In the genomic region with DNA sequence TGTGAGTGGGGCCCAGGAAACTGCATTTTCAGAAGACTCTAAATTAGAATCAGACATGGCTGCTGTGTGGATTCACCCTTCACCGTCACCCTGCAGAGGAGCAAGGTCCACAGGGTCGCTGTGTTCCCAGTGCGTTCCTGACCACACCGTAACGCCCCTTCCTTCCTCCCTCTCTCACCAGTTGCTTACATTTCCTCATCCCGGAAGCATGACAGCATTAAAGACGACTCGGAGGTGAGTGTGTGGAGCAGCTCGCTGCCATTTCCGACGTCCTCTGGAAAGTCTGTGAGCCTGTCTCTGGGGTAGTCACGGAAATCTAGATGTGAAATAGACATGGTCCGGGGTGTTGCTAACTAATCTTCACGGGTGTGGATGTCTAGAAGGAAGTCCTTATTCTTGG, we compare ENCODE assay signal across 11 cellular contexts. TPM values are rescaled to one million over a fixed set of nuclear protein-coding genes. Genes with fewer than 3 reads are reported as not detected.
DNase-seq lines count a peak whose midpoint lies in the region; ATAC-seq, FAIRE-seq and TF ChIP-seq lines count a peak whose summit lies in the region.
"Had no signal": no experiment of that assay in that cellular context is flagged by ENCODE, and none has a peak within 500 bp of the region (broad histone marks: within the 10 kb centered on the region; RNA-seq: fewer than 3 reads in every experiment).

No MANE protein-coding gene starts in this region.

- peak; percentile 23 to 24 for DNase-seq in activated T-helper 1 cell treated with anti-CD3 and anti-CD28 coated beads, Interleukin-2, amount 50 U/mL, for 16 hours (ENCODE audit: low read depth in 1 of 2, low spot score in 1 of 2)
- DNase-seq in left colon: no peak
- DNase-seq in NCI-H1092 (lab: John Stamatoyannopoulos, UW): no peak
- no peak for DNase-seq in H54 (ENCODE audit: insufficient read length, low spot score)
- DNase-seq in NCI-H2196 (lab: John Stamatoyannopoulos, UW; ENCODE audit: unreplicated experiment): no peak
- DNase-seq: NCI-H524 treated with DMSO at 0.1 percent for 48 hours, thyroid gland, WERI-Rb-1 had no signal

- H3K4me3 ChIP-seq in BLaER1: peak overlapping the region; percentile 5; the same call in 1 of the 2 replicates
- H3K4me3 ChIP-seq: thyroid gland had no signal

- H4K20me1 ChIP-seq in BLaER1: peaks cover 76% of the 10 kb centered on the region

- intact Hi-C loops in left colon (cut with DNase I, micrococcal nuclease): no loop called here

- TF ChIP-seq POLR2A in H54 (IDR thresholded peaks at IDR 0.05; ENCODE audit: low read depth, low read length): no peak

- peak overlapping the region; percentile 51; the same call in 1 of the 2 replicates for H3K9ac ChIP-seq in BLaER1

- no peaks in the 10 kb centered on the region for H3K9me3 ChIP-seq in BLaER1
- H3K9me3 ChIP-seq: thyroid gland had no signal

- no peak for FAIRE-seq in H54 (lab: Jason Lieb, UNC)

- peaks cover 52% of the 10 kb centered on the region for H3K4me1 ChIP-seq in BLaER1
- H3K4me1 ChIP-seq: thyroid gland had no signal

- H3K36me3 ChIP-seq in BLaER1: peaks cover 94% of the 10 kb centered on the region

- no peaks in the 10 kb centered on the region for H3K27me3 ChIP-seq in BLaER1
- H3K27me3 ChIP-seq: thyroid gland had no signal

- peak; percentile 21 for ATAC-seq in left colon
- no peak for ATAC-seq in HG03108 (IDR thresholded peaks at IDR 0.05; ENCODE audit: unreplicated experiment)

- peak overlapping the region; percentile 52 for H3K27ac ChIP-seq in BLaER1
- H3K27ac ChIP-seq: thyroid gland, WERI-Rb-1 had no signal

- H3K4me2 ChIP-seq in BLaER1: peak overlapping the region; percentile 89

TF ChIP-seq in PFSK-1, 5 proteins besides CTCF, POLR2A, EP300 and RAD21:
- TF ChIP-seq TAF1 (IDR thresholded peaks at IDR 0.05; ENCODE audit: borderline replicate concordance, insufficient read depth, low read length) (no peak), POLR2AphosphoS5 (IDR thresholded peaks at IDR 0.05; ENCODE audit: low read depth, low read length) (no peak), FOXP2 (optimal IDR thresholded peaks at IDR 0.05; ENCODE audit: borderline replicate concordance, extremely low read depth, extremely low read length, insufficient read depth) (peak; percentile 25), SIN3A (IDR thresholded peaks at IDR 0.05; ENCODE audit: borderline replicate concordance, insufficient read depth, low read length) (no peak)
- TF ChIP-seq, protein P1, sequence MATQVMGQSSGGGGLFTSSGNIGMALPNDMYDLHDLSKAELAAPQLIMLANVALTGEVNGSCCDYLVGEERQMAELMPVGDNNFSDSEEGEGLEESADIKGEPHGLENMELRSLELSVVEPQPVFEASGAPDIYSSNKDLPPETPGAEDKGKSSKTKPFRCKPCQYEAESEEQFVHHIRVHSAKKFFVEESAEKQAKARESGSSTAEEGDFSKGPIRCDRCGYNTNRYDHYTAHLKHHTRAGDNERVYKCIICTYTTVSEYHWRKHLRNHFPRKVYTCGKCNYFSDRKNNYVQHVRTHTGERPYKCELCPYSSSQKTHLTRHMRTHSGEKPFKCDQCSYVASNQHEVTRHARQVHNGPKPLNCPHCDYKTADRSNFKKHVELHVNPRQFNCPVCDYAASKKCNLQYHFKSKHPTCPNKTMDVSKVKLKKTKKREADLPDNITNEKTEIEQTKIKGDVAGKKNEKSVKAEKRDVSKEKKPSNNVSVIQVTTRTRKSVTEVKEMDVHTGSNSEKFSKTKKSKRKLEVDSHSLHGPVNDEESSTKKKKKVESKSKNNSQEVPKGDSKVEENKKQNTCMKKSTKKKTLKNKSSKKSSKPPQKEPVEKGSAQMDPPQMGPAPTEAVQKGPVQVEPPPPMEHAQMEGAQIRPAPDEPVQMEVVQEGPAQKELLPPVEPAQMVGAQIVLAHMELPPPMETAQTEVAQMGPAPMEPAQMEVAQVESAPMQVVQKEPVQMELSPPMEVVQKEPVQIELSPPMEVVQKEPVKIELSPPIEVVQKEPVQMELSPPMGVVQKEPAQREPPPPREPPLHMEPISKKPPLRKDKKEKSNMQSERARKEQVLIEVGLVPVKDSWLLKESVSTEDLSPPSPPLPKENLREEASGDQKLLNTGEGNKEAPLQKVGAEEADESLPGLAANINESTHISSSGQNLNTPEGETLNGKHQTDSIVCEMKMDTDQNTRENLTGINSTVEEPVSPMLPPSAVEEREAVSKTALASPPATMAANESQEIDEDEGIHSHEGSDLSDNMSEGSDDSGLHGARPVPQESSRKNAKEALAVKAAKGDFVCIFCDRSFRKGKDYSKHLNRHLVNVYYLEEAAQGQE (IDR thresholded peaks at IDR 0.05; ENCODE audit: insufficient read depth in 1 of 2, low read depth in 2 of 2, low read length in 2 of 2): no peak

RNA-seq across cellular contexts. Expression of a gene that starts 45.9 kb away (rescaled TPM):
- 99.2 TPM for polyA plus RNA-seq in PFSK-1 (2012; ENCODE audit: insufficient read length, low read depth)
- 10 to 100 TPM; 28.5 to 32.6 TPM for total RNA-seq in left colon

Comparison
In these comparisons a context has a peak if more than half of its experiments do, and no peak if none do; other contexts are left out.
1. DNase-seq: peak in activated T-helper 1 cell treated with anti-CD3 and anti-CD28 coated beads, Interleukin-2, amount 50 U/mL, for 16 hours (2 of 2); none in left colon (0 of 2), NCI-H1092 (single experiment), H54 (single experiment) and NCI-H2196 (single experiment).